Comparison of ENCODE assay signal across 6 cellular contexts in the genomic region with DNA sequence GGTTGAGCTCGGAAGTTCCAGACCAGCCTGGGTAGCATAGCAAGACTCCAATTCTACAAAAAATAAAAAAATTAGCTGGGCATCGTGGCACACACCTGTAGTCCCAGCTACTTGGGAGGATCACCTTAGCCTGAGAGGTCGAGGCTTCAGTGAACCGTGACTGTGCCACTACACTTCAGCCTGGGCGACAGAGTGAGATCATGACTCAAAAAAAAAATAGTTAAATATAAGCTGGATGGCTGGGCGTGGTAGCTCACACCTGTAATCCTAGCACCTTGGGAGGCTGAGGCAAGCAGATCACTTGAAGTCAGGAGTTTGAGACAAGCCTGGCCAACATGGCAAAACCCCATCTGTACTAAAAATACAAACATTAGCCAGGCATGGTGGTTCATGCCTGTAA. TPM values are rescaled to one million over a fixed set of nuclear protein-coding genes. Genes with fewer than 3 reads are reported as not detected.
DNase-seq lines count a peak whose midpoint lies in the region; ATAC-seq, FAIRE-seq and TF ChIP-seq lines count a peak whose summit lies in the region.
"Not testable (repeated sequence)": the region's sequence is repeated elsewhere in the genome, so short reads cannot be mapped to it uniquely, and the experiment has no call there.

No MANE protein-coding gene starts in this region.

- not testable (repeated sequence) for H3K4me3 ChIP-seq in GM12865 (ENCODE audit: low read depth, low read length); GM12878

- not testable (repeated sequence) for H3K9ac ChIP-seq in GM12878 (ENCODE audit: control insufficient read depth, insufficient read depth, low read length)

- H3K4me3 Mint-ChIP-seq in progenitor cell of endocrine pancreas (ENCODE audit: low read depth), result not testable (repeated sequence)

- not testable (repeated sequence) for TF ChIP-seq EP300 in GM12878 (IDR thresholded peaks at IDR 0.05; ENCODE audit: borderline replicate concordance in 1 of 2, control insufficient read depth in 1 of 2, low read depth in 2 of 2, low read length in 2 of 2)

- CTCF ChIA-PET in GM12878 (lab: Yijun Ruan, JAX), result interaction anchor here (0.6 to 1.9 kb wide), 6 partner anchors 13 to 750 kb away, joined by 3 to 12 read pairs (median 4); a partner anchor contains a TSS

- not testable (repeated sequence) for H3K27me3 Mint-ChIP-seq in progenitor cell of endocrine pancreas

- in situ Hi-C loops in GM12878 (cut with MboI), result not testable (repeated sequence)

- H2AFZ ChIP-seq in GM12878 (ENCODE audit: control insufficient read depth, low read depth, low read length), result not testable (repeated sequence)

- not testable (repeated sequence) for TF ChIP-seq CTCF in GM12865 (IDR thresholded peaks at IDR 0.05; ENCODE audit: insufficient read depth, low read depth, low read length, missing control alignments); GM12878 (IDR thresholded peaks at IDR 0.05 in 2 of 3, conservative IDR thresholded peaks at IDR 0.05 in 1 of 3; ENCODE audit: control insufficient read depth in 2 of 3, extremely low read depth in 1 of 3, insufficient read depth in 1 of 3, low read depth in 3 of 3, low read length in 3 of 3); progenitor cell of endocrine pancreas (IDR thresholded peaks at IDR 0.05; ENCODE audit: unreplicated experiment)

- not testable (repeated sequence) for H3K4me1 ChIP-seq in GM12878 (ENCODE audit: control insufficient read depth, insufficient read depth, low read length)

- not testable (repeated sequence) for TF ChIP-seq RAD21 in GM12878 (IDR thresholded peaks at IDR 0.05; ENCODE audit: insufficient read depth, low read depth, low read length)

- RAD21 ChIA-PET in GM12878 (lab: Charles Lee; ENCODE audit: unreplicated experiment), result interaction anchor here (0.6 to 1.6 kb wide), 3 partner anchors 13 to 599 kb away, joined by 3 to 7 read pairs (median 3); a partner anchor contains a TSS

- not testable (repeated sequence) for H3K36me3 ChIP-seq in GM12878 (ENCODE audit: control insufficient read depth in 2 of 2, insufficient read depth in 2 of 2, low read length in 1 of 2)

- H3K9me3 Mint-ChIP-seq in progenitor cell of endocrine pancreas (ENCODE audit: low read depth), result not testable (repeated sequence)

- TF ChIP-seq POLR2A in GM12878 (IDR thresholded peaks at IDR 0.05; ENCODE audit: low read depth, low read length), result not testable (repeated sequence)

- not testable (repeated sequence) for H3K27me3 ChIP-seq in GM12878 (replicated peaks in 1 of 2; ENCODE audit: control insufficient read depth in 2 of 2, insufficient read depth in 2 of 2, low read length in 1 of 2)

- intact Hi-C loops in GM12878 (cut with micrococcal nuclease; ENCODE audit: unreplicated experiment); left colon (cut with DNase I, micrococcal nuclease): not testable (repeated sequence)

- POLR2A ChIA-PET in GM12878 (lab: Charles Lee), result interaction anchor here (1.3 kb wide), 1 partner anchor 74 kb away, joined by 3 read pairs; no protein-coding TSS in a partner anchor

- SMC1A ChIA-PET in GM12878 (lab: Charles Lee; ENCODE audit: uncharacterized antibody, unreplicated experiment), result interaction anchor here (0.9 to 2.8 kb wide), 10 partner anchors 9 to 193 kb away, joined by 3 to 9 read pairs (median 4); a partner anchor contains a TSS

- H3K27ac Mint-ChIP-seq in progenitor cell of endocrine pancreas, result peak overlapping the region; percentile 24

- not testable (repeated sequence) for FAIRE-seq in GM12878 (lab: Jason Lieb, UNC)

- H4K20me1 ChIP-seq in GM12878 (ENCODE audit: control insufficient read depth, insufficient read depth), result not testable (repeated sequence)

- ATAC-seq in GM12878, result peak; percentile 36; the same call in 1 of the 3 replicates
- peak; percentile 79 for ATAC-seq in left colon

- not testable (repeated sequence) for H3K9me3 ChIP-seq in GM12878 (replicated peaks; ENCODE audit: control insufficient read depth, insufficient read depth, low read length)

- BruUV-seq in GM12878 (replicated peaks; lab: Mats Ljungman, UMichigan), result not testable (repeated sequence)

- peaks cover 28% of the 10 kb centered on the region for H3K79me2 ChIP-seq in GM12878 (ENCODE audit: control insufficient read depth, insufficient read depth, low read length)

- H3K27ac ChIP-seq in GM12878 (ENCODE audit: control insufficient read depth, insufficient read depth), result not testable (repeated sequence)

- DNase-seq in COLO668 (lab: John Stamatoyannopoulos, UW; ENCODE audit: unreplicated experiment) (peak; percentile 30), GM12865 (ENCODE audit: low read depth) (peak; percentile 19), NCI-H2171 treated with DMSO at 0.1 percent for 48 hours (lab: John Stamatoyannopoulos, UW) (peak; percentile 10)
- DNase-seq in GM12878 (ENCODE audit: low read depth, low spot score); left colon; progenitor cell of endocrine pancreas (ENCODE audit: low spot score, unreplicated experiment): not testable (repeated sequence)

- not testable (repeated sequence) for H3K36me3 Mint-ChIP-seq in progenitor cell of endocrine pancreas (ENCODE audit: insufficient read depth)

- H3K4me1 Mint-ChIP-seq in progenitor cell of endocrine pancreas (ENCODE audit: low read depth), result not testable (repeated sequence)

- WGBS in GM12878 (ENCODE audit: insufficient coverage, insufficient replicate concordance, low lambda C conversion rate, missing lambda C conversion rate), result 27% methylated on average over 6 of the region's 6 CpGs

- H3K4me2 ChIP-seq in GM12878 (ENCODE audit: control insufficient read depth, insufficient read depth), result not testable (repeated sequence)

RNA-seq across cellular contexts. Expression of a gene that starts 13.2 kb away (rescaled TPM):
- 23.4 and 23.8 TPM in 2 replicates for total RNA-seq in GM12878 (2013; cell fraction: nucleolus; rRNA removed)
- total RNA-seq in GM12878 (2014; rRNA removed) (9.1 and 10.6 TPM in 2 replicates), GM12878 (2014; rRNA removed; fragmentation: Illumina TruSeq; extraction: Trizol) (10.4 and 10.5 TPM in 2 replicates), GM12878 (2021) (15.1 and 16.7 TPM in 2 replicates), left colon (1 to 10 TPM; 7.5 to 9.7 TPM), progenitor cell of endocrine pancreas (21.5 and 22.0 TPM in 2 replicates)
- polyA plus RNA-seq in GM12878 (2011; ENCODE audit: low read depth), result 4.1 TPM
- polyA plus RNA-seq in GM12878 (2011; rRNA removed) (12.7 and 13.5 TPM in 2 replicates), GM12878 (2014; fragmentation: Illumina TruSeq; extraction: Trizol) (14.3 TPM in 2 replicates), GM12878 (2014; fragmentation: Nextera tagmentation; extraction: Ambion mirVana) (1 to 10 TPM; 2.7 to 2.8 TPM), GM12878 (2014; rRNA removed) (9.3 and 9.8 TPM in 2 replicates), GM12878 (2016; fragmentation: Nextera tagmentation; extraction: Ambion mirVana) (1 to 10 TPM; 8.3 to 8.4 TPM)
- polyA plus RNA-seq in GM12878 (2011; cell fraction: cytosol; rRNA removed), result 13.1 and 13.4 TPM in 2 replicates
- 7.4 and 8.0 TPM in 2 replicates for polyA plus RNA-seq in GM12878 (2011; cell fraction: nucleus; rRNA removed)
- polyA plus RNA-seq in GM12878 (2012), result 5.9 and 6.2 TPM in 2 replicates
- polyA minus RNA-seq in GM12878 (2011; rRNA and poly(A)+ RNA removed), result 30.1 and 34.2 TPM in 2 replicates
- 10.4 and 11.0 TPM in 2 replicates for polyA minus RNA-seq in GM12878 (2011; cell fraction: cytosol; rRNA and poly(A)+ RNA removed)
- 6.2 and 10.6 TPM in 2 replicates for polyA minus RNA-seq in GM12878 (2011; cell fraction: nucleus; rRNA and poly(A)+ RNA removed)

RNA-seq across cellular contexts. Expression of a gene that starts 47.8 kb away (rescaled TPM):
- total RNA-seq in GM12878 (2013; cell fraction: nucleolus; rRNA removed), result 25.1 and 28.1 TPM in 2 replicates
- 258 and 298 TPM in 2 replicates for total RNA-seq in GM12878 (2014; rRNA removed)
- 233 and 249 TPM in 2 replicates for total RNA-seq in GM12878 (2014; rRNA removed; fragmentation: Illumina TruSeq; extraction: Trizol)
- 180 and 196 TPM in 2 replicates for total RNA-seq in GM12878 (2021)
- 178 TPM for polyA plus RNA-seq in GM12878 (2011; ENCODE audit: low read depth)
- 245 and 260 TPM in 2 replicates for polyA plus RNA-seq in GM12878 (2011; rRNA removed)
- 407 and 419 TPM in 2 replicates for polyA plus RNA-seq in GM12878 (2011; cell fraction: cytosol; rRNA removed)
- polyA plus RNA-seq in GM12878 (2011; cell fraction: nucleus; rRNA removed), result 129 and 183 TPM in 2 replicates
- polyA plus RNA-seq in GM12878 (2012), result 131 and 149 TPM in 2 replicates
- 258 and 370 TPM in 2 replicates for polyA plus RNA-seq in GM12878 (2014; fragmentation: Illumina TruSeq; extraction: Trizol)
- 100 to 1,000 TPM; 346 to 376 TPM for polyA plus RNA-seq in GM12878 (2014; fragmentation: Nextera tagmentation; extraction: Ambion mirVana)
- 368 and 428 TPM in 2 replicates for polyA plus RNA-seq in GM12878 (2014; rRNA removed)
- polyA plus RNA-seq in GM12878 (2016; fragmentation: Nextera tagmentation; extraction: Ambion mirVana), result 100 to 1,000 TPM; 529 to 565 TPM
- polyA minus RNA-seq in GM12878 (2011; rRNA and poly(A)+ RNA removed), result 75.7 and 92.1 TPM in 2 replicates
- 37.6 and 41.8 TPM in 2 replicates for polyA minus RNA-seq in GM12878 (2011; cell fraction: cytosol; rRNA and poly(A)+ RNA removed)
- polyA minus RNA-seq in GM12878 (2011; cell fraction: nucleus; rRNA and poly(A)+ RNA removed), result 15.1 and 21.1 TPM in 2 replicates
- total RNA-seq in left colon, result 10 to 100 TPM; 54.8 to 60.7 TPM
- total RNA-seq in progenitor cell of endocrine pancreas, result 119 and 122 TPM in 2 replicates
